11 cellular contexts compared by ENCODE assay signal in the genomic region with DNA sequence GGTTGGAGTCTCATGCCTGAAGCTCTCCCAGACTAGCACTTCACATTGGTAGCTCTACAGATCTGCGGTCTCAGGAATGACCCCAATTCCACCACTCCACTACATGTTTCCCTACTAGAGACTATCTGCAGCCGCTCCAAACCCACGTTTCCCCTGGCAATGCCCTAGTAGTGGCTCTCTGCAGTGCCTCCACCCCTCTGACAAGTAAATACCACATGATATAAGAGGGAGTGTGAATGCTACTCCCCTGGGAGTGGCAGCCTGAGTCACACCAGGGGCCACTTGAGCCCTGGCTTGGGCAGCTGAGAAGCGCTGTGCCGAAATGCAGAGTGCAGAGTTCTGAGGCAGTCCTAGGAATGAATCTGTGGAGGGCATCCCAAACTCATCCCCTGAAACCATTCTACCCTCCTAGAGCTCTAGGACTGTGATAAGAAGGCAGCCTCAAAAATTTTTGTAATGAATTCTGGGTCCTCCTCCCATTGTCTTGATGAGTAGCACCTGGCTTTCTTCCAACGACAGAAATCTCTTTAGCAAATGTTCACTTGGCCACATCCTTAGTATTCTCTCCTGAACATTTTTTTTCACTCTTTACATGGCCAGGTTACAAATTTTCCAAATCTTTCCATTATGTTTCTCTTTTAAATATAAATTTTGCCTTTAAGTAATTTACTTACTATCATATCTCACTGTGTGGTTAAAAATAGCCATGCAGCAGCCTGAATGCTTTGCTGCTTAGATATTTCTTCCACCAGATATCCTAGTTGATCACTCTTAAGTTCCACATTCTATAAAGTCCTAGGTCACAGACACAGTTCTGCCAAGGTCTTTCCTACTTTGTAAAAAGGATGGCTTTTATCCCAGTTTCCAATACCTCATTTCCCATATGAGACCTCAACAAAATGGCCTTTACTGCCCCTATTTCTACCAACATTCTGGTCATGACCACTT.
DNase-seq lines count a peak whose midpoint lies in the region; ATAC-seq and TF ChIP-seq lines count a peak whose summit lies in the region.
"Had no signal": no experiment of that assay in that cellular context is flagged by ENCODE, and none has a peak within 500 bp of the region (broad histone marks: within the 10 kb centered on the region; RNA-seq: fewer than 3 reads in every experiment).

No MANE protein-coding gene starts in this region.

- H3K27ac Mint-ChIP-seq in activated naive CD4-positive, alpha-beta T cell treated with anti-CD3 and anti-CD28 coated beads, Interleukin-2, amount 10 ng/mL, durations not matched to agents 7 days and 5 days = no peak overlapping the region

- ATAC-seq in lower lobe of right lung = peak; percentile 97 to 98

- no peaks in the 10 kb centered on the region for H3K27me3 ChIP-seq in ascending aorta
- no peaks in the 10 kb centered on the region for H3K27me3 ChIP-seq in lower lobe of right lung (ENCODE audit: low read depth)

- no peaks in the 10 kb centered on the region for H3K36me3 Mint-ChIP-seq in activated naive CD4-positive, alpha-beta T cell treated with anti-CD3 and anti-CD28 coated beads, Interleukin-2, amount 10 ng/mL, durations not matched to agents 7 days and 5 days

- DNase-seq in AG20443 (ENCODE audit: low spot score) (peak; percentile 30), MV-4-11 (lab: John Stamatoyannopoulos, UW) (peak; percentile 14), ascending aorta (ENCODE audit: low spot score in 2 of 2) (peak in 1 of 2 donors; percentile 73), lower lobe of right lung (peak; percentile 86), erythroblast (lab: John Stamatoyannopoulos, UW) (no peak), NAMALWA (ENCODE audit: low spot score) (no peak)
- DNase-seq in stimulated activated CD8-positive, alpha-beta memory T cell treated with anti-CD3 and anti-CD28 coated beads, Interleukin-4, amount 100 ng/mL, for 48 hours = no peak
- no peak for DNase-seq in activated naive CD4-positive, alpha-beta T cell treated with anti-CD3 and anti-CD28 coated beads, Interleukin-2, amount 10 ng/mL, durations not matched to agents 7 days and 5 days
- DNase-seq: kidney glomerular epithelial cell, NCI-H2171 treated with DMSO at 0.1 percent for 48 hours, nucleus accumbens had no signal

- TF ChIP-seq CTCF in ascending aorta (IDR thresholded peaks at IDR 0.05) (no peak), lower lobe of right lung (IDR thresholded peaks at IDR 0.05) (no peak)

- CTCF ChIA-PET in activated naive CD4-positive, alpha-beta T cell treated with anti-CD3 and anti-CD28 coated beads, Interleukin-2, amount 10 ng/mL, durations not matched to agents 7 days and 5 days (lab: Charles Lee) = no interaction called here

- H3K27ac ChIP-seq in ascending aorta (peak overlapping the region; percentile 32 to 58), lower lobe of right lung (peak overlapping the region; percentile 62)

- intact Hi-C loops in ascending aorta (cut with DNase I) = no loop called here
- intact Hi-C loops in lower lobe of right lung (cut with DNase I) = no loop called here

- no peak overlapping the region for H3K4me3 Mint-ChIP-seq in activated naive CD4-positive, alpha-beta T cell treated with anti-CD3 and anti-CD28 coated beads, Interleukin-2, amount 10 ng/mL, durations not matched to agents 7 days and 5 days

- H3K9me3 Mint-ChIP-seq in activated naive CD4-positive, alpha-beta T cell treated with anti-CD3 and anti-CD28 coated beads, Interleukin-2, amount 10 ng/mL, durations not matched to agents 7 days and 5 days = peaks cover 3% of the 10 kb centered on the region

- peaks cover 6 to 10% of the 10 kb centered on the region in 2 donors for H3K4me1 ChIP-seq in ascending aorta
- no peaks in the 10 kb centered on the region for H3K4me1 ChIP-seq in lower lobe of right lung

- peaks cover 4% of the 10 kb centered on the region for H3K27me3 Mint-ChIP-seq in activated naive CD4-positive, alpha-beta T cell treated with anti-CD3 and anti-CD28 coated beads, Interleukin-2, amount 10 ng/mL, durations not matched to agents 7 days and 5 days

- no peak overlapping the region for H3K4me3 ChIP-seq in ascending aorta
- H3K4me3 ChIP-seq in lower lobe of right lung = no peak overlapping the region

- H3K36me3 ChIP-seq in ascending aorta (no peaks in the 10 kb centered on the region), lower lobe of right lung (no peaks in the 10 kb centered on the region)

- no peak for TF ChIP-seq POLR2A in erythroblast (IDR thresholded peaks at IDR 0.05; ENCODE audit: low read length)

- H3K4me1 Mint-ChIP-seq in activated naive CD4-positive, alpha-beta T cell treated with anti-CD3 and anti-CD28 coated beads, Interleukin-2, amount 10 ng/mL, durations not matched to agents 7 days and 5 days = no peaks in the 10 kb centered on the region

- no peaks in the 10 kb centered on the region for H3K9me3 ChIP-seq in ascending aorta
- peaks cover 8% of the 10 kb centered on the region for H3K9me3 ChIP-seq in lower lobe of right lung

Comparison
In these comparisons a context has a peak if more than half of its experiments do, and no peak if none do; other contexts are left out.
1. DNase-seq: peak in AG20443 (single experiment), MV-4-11 (single experiment) and lower lobe of right lung (single experiment); none in erythroblast (0 of 2), stimulated activated CD8-positive, alpha-beta memory T cell treated with anti-CD3 and anti-CD28 coated beads, Interleukin-4, amount 100 ng/mL, for 48 hours (single experiment), NAMALWA (single experiment) and activated naive CD4-positive, alpha-beta T cell treated with anti-CD3 and anti-CD28 coated beads, Interleukin-2, amount 10 ng/mL, durations not matched to agents 7 days and 5 days (single experiment).